ENCODE assay signal across 32 cellular contexts in the genomic region with DNA sequence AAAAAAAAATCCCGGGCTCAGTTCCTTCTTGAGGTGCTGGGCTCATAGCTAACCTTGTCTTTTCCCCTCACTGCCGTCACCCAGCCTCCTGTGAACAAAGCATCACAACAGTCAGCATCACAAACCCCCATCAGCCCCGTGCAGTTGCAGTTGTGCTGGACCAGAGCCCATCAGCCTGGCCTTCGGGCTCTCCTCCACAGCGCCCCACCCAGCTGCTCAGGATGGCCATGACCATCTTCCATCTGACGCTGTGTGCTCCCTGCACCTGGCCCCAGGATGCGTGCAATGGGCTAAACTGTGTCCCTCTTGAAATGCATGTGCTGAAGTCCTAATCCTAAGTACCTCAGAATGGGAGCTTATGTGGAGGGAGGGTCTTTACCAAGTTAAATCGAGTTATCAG.
"Had no signal": no experiment of that assay in that cellular context is flagged by ENCODE, and none has a peak within 500 bp of the region (broad histone marks: within the 10 kb centered on the region; RNA-seq: fewer than 3 reads in every experiment).

No MANE protein-coding gene starts in this region.

- H3K36me3 Mint-ChIP-seq: activated CD4-positive, alpha-beta memory T cell treated with anti-CD3 and anti-CD28 coated beads for 36 hours; immature natural killer cell; mesothelial cell of epicardium; naive B cell had no signal

- H3K9me3 ChIP-seq: lower lobe of right lung, thoracic aorta, uterus had no signal

- H3K4me1 Mint-ChIP-seq: activated T-helper 17 cell treated with anti-CD3 and anti-CD28 coated beads, Interleukin-2, amount 50 U/mL, for 72 hours had no signal

- H3K4me3 Mint-ChIP-seq: activated CD4-positive, alpha-beta memory T cell treated with anti-CD3 and anti-CD28 coated beads for 36 hours; activated CD4-positive, alpha-beta T cell treated with anti-CD3 and anti-CD28 coated beads, Interleukin-2, amount 10 ng/mL, durations not matched to agents 24 days and 14 days; activated T-cell treated with anti-CD3 and anti-CD28 coated beads, Interleukin-2, amount 50 U/mL, for 4 hours; activated T-helper 17 cell treated with anti-CD3 and anti-CD28 coated beads, Interleukin-2, amount 50 U/mL, for 72 hours; mesothelial cell of epicardium; stimulated activated naive CD8-positive, alpha-beta T cell treated with anti-CD3 and anti-CD28 coated beads, Interleukin-15, Interleukin-2, amounts not matched to agents 100 ng/mL and 50 ng/mL, for 24 hours; T-helper 17 cell had no signal

- H3K27ac ChIP-seq: brain microvascular endothelial cell, foreskin keratinocyte, heart left ventricle, lower lobe of right lung, parathyroid adenoma, skin epidermis, thoracic aorta, uterus, WERI-Rb-1 had no signal

- H3K79me2 ChIP-seq: parathyroid adenoma had no signal

- ATAC-seq: activated T-cell treated with anti-CD3 and anti-CD28 coated beads, Interleukin-2, amount 50 U/mL, for 4 hours; activated T-helper 17 cell treated with anti-CD3 and anti-CD28 coated beads, Interleukin-2, amount 50 U/mL, for 72 hours; esophagus mucosa; foreskin keratinocyte; heart left ventricle; lower lobe of right lung; sciatic nerve; T-helper 17 cell had no signal

- H3K4me3 ChIP-seq: heart left ventricle, lower lobe of right lung, skin epidermis, thoracic aorta, uterus had no signal

- H3K27ac Mint-ChIP-seq: activated CD4-positive, alpha-beta memory T cell treated with anti-CD3 and anti-CD28 coated beads for 36 hours; activated CD4-positive, alpha-beta T cell treated with anti-CD3 and anti-CD28 coated beads, Interleukin-2, amount 10 ng/mL, durations not matched to agents 24 days and 14 days; activated T-helper 17 cell treated with anti-CD3 and anti-CD28 coated beads, Interleukin-2, amount 50 U/mL, for 72 hours; immature natural killer cell; mesothelial cell of epicardium; naive B cell; nephron progenitor cell; stimulated activated naive CD8-positive, alpha-beta T cell treated with anti-CD3 and anti-CD28 coated beads, Interleukin-15, Interleukin-2, amounts not matched to agents 100 ng/mL and 50 ng/mL, for 24 hours; T-helper 17 cell had no signal

- H3K27me3 ChIP-seq: uterus had no signal

- H3K9ac ChIP-seq: parathyroid adenoma had no signal

- H3K9me3 Mint-ChIP-seq: activated CD4-positive, alpha-beta memory T cell treated with anti-CD3 and anti-CD28 coated beads for 36 hours; activated CD4-positive, alpha-beta T cell treated with anti-CD3 and anti-CD28 coated beads, Interleukin-2, amount 10 ng/mL, durations not matched to agents 24 days and 14 days; activated T-cell treated with anti-CD3 and anti-CD28 coated beads, Interleukin-2, amount 50 U/mL, for 4 hours; activated T-helper 17 cell treated with anti-CD3 and anti-CD28 coated beads, Interleukin-2, amount 50 U/mL, for 72 hours; immature natural killer cell; mesothelial cell of epicardium; nephron progenitor cell; stimulated activated naive CD8-positive, alpha-beta T cell treated with anti-CD3 and anti-CD28 coated beads, Interleukin-15, Interleukin-2, amounts not matched to agents 100 ng/mL and 50 ng/mL, for 24 hours had no signal

- H2AFZ ChIP-seq: parathyroid adenoma had no signal

- H3K36me3 ChIP-seq: brain microvascular endothelial cell, heart left ventricle, lower lobe of right lung, thoracic aorta, uterus, WERI-Rb-1 had no signal

- H3K4me1 ChIP-seq: foreskin keratinocyte, uterus had no signal

- DNase-seq: activated CD4-positive, alpha-beta memory T cell treated with anti-CD3 and anti-CD28 coated beads for 36 hours; activated CD4-positive, alpha-beta T cell treated with anti-CD3 and anti-CD28 coated beads, Interleukin-2, amount 10 ng/mL, durations not matched to agents 24 days and 14 days; activated CD4-positive, CD25-positive, alpha-beta regulatory T cell treated with anti-CD3 and anti-CD28 coated beads, Interleukin-2, amount 50 U/mL, for 72 hours; activated gamma-delta T cell treated with Interleukin-2 at 50 U/mL for 16 hours; activated naive CD4-positive, alpha-beta T cell treated with anti-CD3 and anti-CD28 coated beads, Interleukin-2, amount 50 U/mL, for 16 hours; activated T-cell treated with anti-CD3 and anti-CD28 coated beads, Interleukin-2, amount 50 U/mL, for 4 hours; amniotic stem cell; brain microvascular endothelial cell; cortex of kidney; foreskin keratinocyte; heart left ventricle; hypothalamus; immature natural killer cell; lower lobe of right lung; naive B cell; nephron progenitor cell; nucleus accumbens; stimulated activated CD4-positive, alpha-beta T cell treated with anti-CD3 and anti-CD28 coated beads, Interleukin-12 subunit alpha, Interleukin-12 subunit beta, amount 100 ng/mL, for 4 hours; stimulated activated CD4-positive, alpha-beta T cell treated with anti-CD3 and anti-CD28 coated beads, Interleukin-4, amount 100 ng/mL, for 1 hour; T-helper 17 cell; T1000; trophoblast cell; uterus; WERI-Rb-1 had no signal
